11 cellular contexts compared by ENCODE assay signal in genomic region chr11:74683941-74684481, GRCh38. TPM values are rescaled to one million over a fixed set of nuclear protein-coding genes. Genes with fewer than 3 reads are reported as not detected.
DNase-seq lines count a peak whose midpoint lies in the region; ATAC-seq, FAIRE-seq and TF ChIP-seq lines count a peak whose summit lies in the region.
"Had no signal": no experiment of that assay in that cellular context is flagged by ENCODE, and none has a peak within 500 bp of the region (broad histone marks: within the 10 kb centered on the region; RNA-seq: fewer than 3 reads in every experiment).

No MANE protein-coding gene starts in this region.

- peaks cover 6% of the 10 kb centered on the region for H3K4me1 ChIP-seq in mammary epithelial cell (ENCODE audit: insufficient read depth, low read length)
- no peaks in the 10 kb centered on the region for H3K4me1 ChIP-seq in keratinocyte (ENCODE audit: control insufficient read depth, extremely low read depth, insufficient read depth, low read length)
- H3K4me1 ChIP-seq in subcutaneous abdominal adipose tissue (ENCODE audit: control insufficient read depth in 5 of 5, insufficient read depth in 5 of 5, low read length in 5 of 5) = peaks cover 0 to 13% (median 10%) of the 10 kb centered on the region in 5 donors
- no peaks in the 10 kb centered on the region; the same call in 1 of the 2 replicates for H3K4me1 ChIP-seq in HAP-1
- peaks cover 0 to 6% of the 10 kb centered on the region in 2 donors for H3K4me1 ChIP-seq in adrenal gland (replicated peaks in 1 of 2)

- intact Hi-C loops in mammary epithelial cell (cut with micrococcal nuclease) = no loop called here
- intact Hi-C loops in adrenal gland (cut with DNase I) = no loop called here

- H3K27me3 ChIP-seq in mammary epithelial cell (ENCODE audit: insufficient read depth, low read length) (no peaks in the 10 kb centered on the region), keratinocyte (ENCODE audit: control insufficient read depth, extremely low read depth, insufficient read depth, low read length) (peaks cover 12% of the 10 kb centered on the region), subcutaneous abdominal adipose tissue (ENCODE audit: control insufficient read depth in 5 of 5, insufficient read depth in 4 of 5, low read length in 5 of 5) (no peaks in the 10 kb centered on the region), HAP-1 (ENCODE audit: low read depth) (no peaks in the 10 kb centered on the region), adrenal gland (no peaks in the 10 kb centered on the region)

- H2AFZ ChIP-seq in mammary epithelial cell (ENCODE audit: low read depth, low read length) (peak overlapping the region; percentile 64), keratinocyte (ENCODE audit: control insufficient read depth, low read length) (no peak overlapping the region)

- peak; percentile 49 for DNase-seq in H54 (ENCODE audit: insufficient read length, low spot score)
- no peak for DNase-seq in mammary epithelial cell
- DNase-seq in keratinocyte (ENCODE audit: low read depth, low spot score) = no peak
- DNase-seq in HAP-1 (ENCODE audit: low spot score in 2 of 2) = no peak
- no peak for DNase-seq in adrenal gland
- DNase-seq: NCI-H510A had no signal

- in situ Hi-C loops in mammary epithelial cell (cut with MboI; ENCODE audit: low sequenced_read_pairs in 2 of 2) = no loop called here
- in situ Hi-C loops in HAP-1 (cut with MboI; ENCODE audit: low sequenced_read_pairs) = no loop called here

- no peaks in the 10 kb centered on the region for H3K79me2 ChIP-seq in mammary epithelial cell (ENCODE audit: insufficient read depth, low read length)
- no peaks in the 10 kb centered on the region for H3K79me2 ChIP-seq in keratinocyte (ENCODE audit: control insufficient read depth, insufficient read depth, low read length)

- no TSS peak for BruUV-seq in mammary epithelial cell (replicated peaks; lab: Mats Ljungman, UMichigan)

- H3K9ac ChIP-seq in mammary epithelial cell (ENCODE audit: insufficient read depth, low read length) (no peak overlapping the region), keratinocyte (ENCODE audit: control insufficient read depth, extremely low read depth, insufficient read depth, low read length) (no peak overlapping the region), subcutaneous abdominal adipose tissue (ENCODE audit: low read length in 5 of 5) (peak overlapping the region in 2 of 5 donors; percentile 36 to 38)

- H4K20me1 ChIP-seq in mammary epithelial cell (ENCODE audit: insufficient read depth, low read length) (no peaks in the 10 kb centered on the region), keratinocyte (ENCODE audit: control insufficient read depth, extremely low read depth, insufficient read depth, low read length) (no peaks in the 10 kb centered on the region)

- CTCF ChIA-PET in mammary epithelial cell (lab: Charles Lee; ENCODE audit: low non-redundant PET) = no interaction called here

- H3K4me3 ChIP-seq in mammary epithelial cell (replicated peaks in 1 of 3; ENCODE audit: insufficient read depth in 1 of 3, low read depth in 2 of 3, low read length in 3 of 3) (peak overlapping the region in 1 of 3 experiments; percentile 28), keratinocyte (ENCODE audit: control insufficient read depth in 2 of 3, extremely low read depth in 1 of 3, insufficient read depth in 2 of 3, low read depth in 1 of 3, low read length in 3 of 3) (no peak overlapping the region), subcutaneous abdominal adipose tissue (ENCODE audit: low read depth in 1 of 5, low read length in 5 of 5) (peak overlapping the region in 4 of 5 donors; percentile 41 to 58 (median 53)), HAP-1 (no peak overlapping the region), adrenal gland (peak overlapping the region in 2 of 4 donors; percentile 22 to 74)
- H3K4me3 ChIP-seq: mucosa of descending colon, SK-N-MC had no signal

- TF ChIP-seq CTCF in mammary epithelial cell (conservative IDR thresholded peaks at IDR 0.05 in 1 of 2, IDR thresholded peaks at IDR 0.05 in 1 of 2; ENCODE audit: extremely low read depth in 1 of 2, insufficient read depth in 1 of 2, low read depth in 1 of 2, low read length in 2 of 2) (no peak), keratinocyte (optimal IDR thresholded peaks at IDR 0.05 in 1 of 3, IDR thresholded peaks at IDR 0.05 in 1 of 3, conservative IDR thresholded peaks at IDR 0.05 in 1 of 3; ENCODE audit: extremely low read depth in 1 of 3, insufficient read depth in 2 of 3, low read length in 3 of 3) (no peak), adrenal gland (IDR thresholded peaks at IDR 0.05) (no peak)

- no peak for FAIRE-seq in H54 (lab: Jason Lieb, UNC)
- FAIRE-seq in keratinocyte (lab: Jason Lieb, UNC) = no peak
- FAIRE-seq: frontal cortex had no signal

- dilution Hi-C loops in mammary epithelial cell (cut with HindIII; ENCODE audit: low sequenced_read_pairs) = loop anchor here (5.0 kb wide), 1 partner anchor 43 kb away; no protein-coding TSS in a partner anchor
- dilution Hi-C loops in keratinocyte (cut with MboI; ENCODE audit: extremely low pct_ligation_motif_present, low sequenced_read_pairs) = no loop called here

- no peak for TF ChIP-seq POLR2A in H54 (IDR thresholded peaks at IDR 0.05; ENCODE audit: low read depth, low read length)
- no peak for TF ChIP-seq POLR2A in adrenal gland (IDR thresholded peaks at IDR 0.05)

- H3K4me2 ChIP-seq in mammary epithelial cell (ENCODE audit: insufficient read depth, low read depth, low read length) = peak overlapping the region; percentile 58
- peak overlapping the region; percentile 46 for H3K4me2 ChIP-seq in keratinocyte (ENCODE audit: control insufficient read depth, extremely low read depth, insufficient read depth, low read depth, low read length)

- no peak for ATAC-seq in GM18907 (IDR thresholded peaks at IDR 0.05; ENCODE audit: unreplicated experiment)

- 81% methylated on average over 11 of the region's 12 CpGs for WGBS in mammary epithelial cell (ENCODE audit: low coverage, missing lambda C conversion rate)
- WGBS in adrenal gland, 4 donors = 75 to 85% (median 77%) methylated on average over 8 to 12 of the region's 12 CpGs

- H3K27ac ChIP-seq in mammary epithelial cell (ENCODE audit: insufficient read depth, low read depth, low read length) (no peak overlapping the region), keratinocyte (ENCODE audit: control insufficient read depth, insufficient read depth, low read length) (no peak overlapping the region), subcutaneous abdominal adipose tissue (ENCODE audit: low read depth, low read length) (no peak overlapping the region), adrenal gland (no peak overlapping the region)
- H3K27ac ChIP-seq: SK-N-MC had no signal

- no peaks in the 10 kb centered on the region for H3K9me1 ChIP-seq in keratinocyte (ENCODE audit: control insufficient read depth, extremely low read depth, insufficient read depth, low read length)

- H3K9me3 ChIP-seq in mammary epithelial cell (replicated peaks; ENCODE audit: insufficient read depth, low read length) (no peaks in the 10 kb centered on the region), keratinocyte (ENCODE audit: control insufficient read depth, low read depth, low read length) (no peaks in the 10 kb centered on the region), subcutaneous abdominal adipose tissue (ENCODE audit: control insufficient read depth in 5 of 5, low read length in 5 of 5) (peaks cover 0 to 10% (median 5%) of the 10 kb centered on the region in 5 donors), HAP-1 (no peaks in the 10 kb centered on the region), adrenal gland (replicated peaks in 1 of 3) (no peaks in the 10 kb centered on the region)
- H3K9me3 ChIP-seq: mucosa of descending colon had no signal

- no peaks in the 10 kb centered on the region for H3K36me3 ChIP-seq in mammary epithelial cell (ENCODE audit: insufficient read depth, low read length)
- H3K36me3 ChIP-seq in keratinocyte (ENCODE audit: control insufficient read depth in 2 of 2, extremely low read depth in 1 of 2, insufficient read depth in 2 of 2, low read length in 2 of 2) = no peaks in the 10 kb centered on the region
- H3K36me3 ChIP-seq in subcutaneous abdominal adipose tissue (ENCODE audit: control insufficient read depth in 5 of 5, insufficient read depth in 5 of 5, low read length in 5 of 5) = no peaks in the 10 kb centered on the region
- no peaks in the 10 kb centered on the region for H3K36me3 ChIP-seq in HAP-1 (replicated peaks)
- no peaks in the 10 kb centered on the region for H3K36me3 ChIP-seq in adrenal gland (replicated peaks in 1 of 2)

RNA-seq across cellular contexts. Expression of gene CHRDL2, which starts 47.2 kb away (rescaled TPM):
- not detected for total RNA-seq in mammary epithelial cell
- not detected for polyA plus RNA-seq in mammary epithelial cell
- polyA minus RNA-seq in mammary epithelial cell = not detected
- not detected in 3 replicates for polyA plus RNA-seq in keratinocyte
- polyA plus RNA-seq in keratinocyte (2011; ENCODE audit: low read depth) = not detected
- polyA plus RNA-seq in keratinocyte (2011; cell fraction: cytosol; rRNA removed) = not detected in 2 replicates
- polyA plus RNA-seq in keratinocyte (2011; cell fraction: nucleus; rRNA removed) = not detected in 2 replicates
- polyA plus RNA-seq in keratinocyte (2012; ENCODE audit: low replicate concordance) = not detected in 2 replicates
- not detected in 3 replicates for polyA minus RNA-seq in keratinocyte
- polyA minus RNA-seq in keratinocyte (2011; cell fraction: cytosol; rRNA and poly(A)+ RNA removed) = not detected
- not detected in 2 replicates for polyA minus RNA-seq in keratinocyte (2011; cell fraction: nucleus; rRNA and poly(A)+ RNA removed)
- total RNA-seq in adrenal gland = under 1 TPM in 2 of 8 donors, not detected in 6; 0.76 to 0.95 TPM
- polyA plus RNA-seq in adrenal gland = under 1 TPM in 2 of 3 donors, not detected in 1; 0.30 to 0.35 TPM
- total RNA-seq: frontal cortex had no signal

Comparison
In these comparisons a context has a peak if more than half of its experiments do, and no peak if none do; other contexts are left out.
1. H3K4me3 ChIP-seq: peak in subcutaneous abdominal adipose tissue (4 of 5); none in keratinocyte (0 of 3) and HAP-1 (single experiment).